Comparison of ENCODE assay signal across 9 cellular contexts in genomic region chr17:78329263-78330059, GRCh38. TPM values are rescaled to one million over a fixed set of nuclear protein-coding genes. Genes with fewer than 3 reads are reported as not detected.
A peak's percentile ranks its signal among the peaks of the same experiment; 100 is the strongest.
DNase-seq lines count a peak whose midpoint lies in the region; ATAC-seq and TF ChIP-seq lines count a peak whose summit lies in the region.
"Had no signal": no experiment of that assay in that cellular context is flagged by ENCODE, and none has a peak within 500 bp of the region (broad histone marks: within the 10 kb centered on the region; RNA-seq: fewer than 3 reads in every experiment).

No MANE protein-coding gene starts in this region.

- intact Hi-C loops in ovary (cut with DNase I): loop anchor here in 1 of 4 donors (5.0 kb wide), 1 partner anchor 1767 kb away; no protein-coding TSS in a partner anchor

- H3K4me3 ChIP-seq in NB4 (ENCODE audit: low read depth, low read length): no peak overlapping the region
- no peak overlapping the region for H3K4me3 ChIP-seq in ovary

- TF ChIP-seq CTCF in NB4 (IDR thresholded peaks at IDR 0.05; ENCODE audit: low read depth, low read length) (no peak), ovary (IDR thresholded peaks at IDR 0.05) (peak in 1 of 3 donors; percentile 9)

- no peak for TF ChIP-seq EP300 in ovary (IDR thresholded peaks at IDR 0.05)

- TF ChIP-seq POLR2A in NB4 (IDR thresholded peaks at IDR 0.05; ENCODE audit: extremely low read depth, insufficient read length): no peak
- no peak for TF ChIP-seq POLR2A in ovary (IDR thresholded peaks at IDR 0.05)

- ATAC-seq in HG03354 (IDR thresholded peaks at IDR 0.05; ENCODE audit: poor library complexity, severe bottlenecking, unreplicated experiment) (no peak), HG02973 (IDR thresholded peaks at IDR 0.05; ENCODE audit: unreplicated experiment) (no peak), HG03378 (IDR thresholded peaks at IDR 0.05; ENCODE audit: unreplicated experiment) (no peak)

- H3K9me3 ChIP-seq in ovary: no peaks in the 10 kb centered on the region

- H3K36me3 ChIP-seq in ovary: no peaks in the 10 kb centered on the region

- DNase-seq in ELR (ENCODE audit: low read depth) (peak; percentile 98), NB4 (ENCODE audit: low read depth) (peak; percentile 99), brain pericyte (ENCODE audit: low read depth, low spot score) (peak; percentile 53), ovary (peak; percentile 40 to 62 (median 53)), DMS79 (lab: John Stamatoyannopoulos, UW) (no peak)
- DNase-seq: NCI-H1694 had no signal

- 44 to 65% (median 50%) methylated on average over 13 to 16 of the region's 16 CpGs for WGBS in ovary, 3 donors

- H3K27ac ChIP-seq in ovary: peak overlapping the region; percentile 66 to 76

- peaks cover 6% of the 10 kb centered on the region for H3K4me1 ChIP-seq in ovary (ENCODE audit: insufficient read depth)

- no peaks in the 10 kb centered on the region for H3K27me3 ChIP-seq in ovary

RNA-seq across cellular contexts. Expression of gene SOCS3, which starts 30.4 kb away (rescaled TPM):
- 100 to 1,000 TPM in 2 of 7 donors, 10 to 100 TPM in 5; 14.4 to 284 (median 56.5) TPM for total RNA-seq in ovary
- 10 to 100 TPM; 21.9 to 69.5 TPM for polyA plus RNA-seq in ovary

RNA-seq across cellular contexts. Expression of gene PGS1, which starts 49.0 kb away (rescaled TPM):
- total RNA-seq in ovary: 10 to 100 TPM; 27.2 to 50.2 (median 37.6) TPM
- 10 to 100 TPM; 13.5 to 28.7 TPM for polyA plus RNA-seq in ovary
